In the genomic region with DNA sequence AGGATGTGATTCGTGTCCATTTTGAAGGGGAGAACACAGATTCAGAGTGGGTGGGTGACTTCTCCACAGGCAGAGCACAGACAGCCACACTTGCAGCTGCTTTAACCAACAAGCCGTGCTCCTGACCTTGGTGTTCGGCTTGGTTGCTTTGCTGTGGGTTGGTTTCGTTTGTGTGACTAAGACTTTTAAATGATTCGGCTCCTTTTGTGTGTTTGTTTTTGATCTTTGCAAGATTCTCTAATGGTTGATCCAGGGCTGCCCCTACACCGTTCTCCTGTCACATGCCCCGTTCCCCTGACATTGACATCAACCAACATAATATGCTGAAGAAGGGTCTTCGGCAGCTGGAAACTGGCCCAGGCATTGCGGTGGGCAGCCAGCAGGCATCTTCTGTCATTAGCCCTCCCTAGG, we compare ENCODE assay signal across 8 cellular contexts.
A peak's percentile ranks its signal among the peaks of the same experiment; 100 is the strongest.
DNase-seq lines count a peak whose midpoint lies in the region; ATAC-seq and TF ChIP-seq lines count a peak whose summit lies in the region.

No MANE protein-coding gene starts in this region.

- no peak for TF ChIP-seq POLR2A in esophagus squamous epithelium (IDR thresholded peaks at IDR 0.05)

- 70 to 71% methylated on average over 9 of the region's 9 CpGs for WGBS in esophagus squamous epithelium, 2 donors

- H3K36me3 ChIP-seq in esophagus squamous epithelium, result no peaks in the 10 kb centered on the region

- no peak overlapping the region for H3K27ac ChIP-seq in esophagus squamous epithelium

- ATAC-seq in HG03432 (IDR thresholded peaks at IDR 0.05; ENCODE audit: unreplicated experiment) (peak; percentile 78), GM21381 (IDR thresholded peaks at IDR 0.05; ENCODE audit: unreplicated experiment) (no peak)

- no peaks in the 10 kb centered on the region for H3K27me3 ChIP-seq in esophagus squamous epithelium

- H3K4me1 ChIP-seq in esophagus squamous epithelium, result peaks cover 12 to 43% (median 20%) of the 10 kb centered on the region in 3 donors

- DNase-seq in AG08396 (ENCODE audit: low spot score), result peak; percentile 61
- DNase-seq in GM19240 (ENCODE audit: insufficient read length, low spot score), result peak; percentile 72
- DNase-seq in epithelial cell of esophagus (ENCODE audit: low read depth), result peak; percentile 23
- no peak for DNase-seq in esophagus squamous epithelium (lab: John Stamatoyannopoulos, UW)
- DNase-seq in occipital lobe (lab: John Stamatoyannopoulos, UW), result no peak
- no peak for DNase-seq in NCI-H1436 (lab: John Stamatoyannopoulos, UW)

- H3K9me3 ChIP-seq in esophagus squamous epithelium, result no peaks in the 10 kb centered on the region

- intact Hi-C loops in esophagus squamous epithelium (cut with DNase I), result no loop called here

- no peak for TF ChIP-seq CTCF in epithelial cell of esophagus (IDR thresholded peaks at IDR 0.05; ENCODE audit: insufficient read depth, low read depth, low read length, missing control alignments)
- TF ChIP-seq CTCF in esophagus squamous epithelium (IDR thresholded peaks at IDR 0.05), result no peak

- no peak overlapping the region for H3K4me3 ChIP-seq in epithelial cell of esophagus (ENCODE audit: low read length)
- H3K4me3 ChIP-seq in esophagus squamous epithelium, result no peak overlapping the region

Comparison
In these comparisons a context has a peak if more than half of its experiments do, and no peak if none do; other contexts are left out.
1. DNase-seq: peak in AG08396 (single experiment), GM19240 (single experiment) and epithelial cell of esophagus (single experiment); none in esophagus squamous epithelium (single experiment), occipital lobe (single experiment) and NCI-H1436 (single experiment).